ENCODE assay signal across 34 cellular contexts in the genomic region with DNA sequence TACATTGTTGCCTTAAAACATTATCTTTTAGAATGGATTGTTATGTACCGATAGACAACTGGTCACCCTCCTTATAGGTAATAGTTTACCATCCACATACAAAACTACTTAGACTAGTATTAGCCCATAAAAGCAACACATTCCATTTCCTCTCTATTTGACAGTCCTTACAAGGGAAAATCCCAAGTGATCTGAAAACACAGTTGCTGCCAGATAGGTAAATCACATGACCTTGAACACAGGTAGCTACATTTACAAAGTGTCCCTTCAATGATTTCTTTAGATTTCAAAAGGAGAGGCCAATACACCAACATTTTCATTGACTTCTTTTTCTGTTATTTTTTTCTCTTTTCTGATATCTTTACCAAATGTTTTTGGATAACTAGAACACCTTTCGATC.
"Had no signal": no experiment of that assay in that cellular context is flagged by ENCODE, and none has a peak within 500 bp of the region (broad histone marks: within the 10 kb centered on the region; RNA-seq: fewer than 3 reads in every experiment).

No MANE protein-coding gene starts in this region.

- H3K4me3 ChIP-seq: MG63 had no signal

- H3K9ac ChIP-seq: KMS-11 had no signal

- H3K27ac ChIP-seq: KMS-11 had no signal

- DNase-seq: Karpas-422, Kasumi-1, MG63, MM.1S, MV-4-11, NCI-H1048, NCI-H1092, NCI-H1092 treated with DMSO at 0.1 percent for 48 hours, NCI-H1105, NCI-H1105 treated with DMSO at 0.1 percent for 48 hours, NCI-H1417, NCI-H1417 treated with DMSO at 0.1 percent for 48 hours, NCI-H1436, NCI-H1436 treated with DMSO at 0.1 percent for 48 hours, NCI-H146, NCI-H1694, NCI-H1694 treated with DMSO at 0.1 percent for 48 hours, NCI-H187, NCI-H187 treated with DMSO at 0.1 percent for 48 hours, NCI-H1930, NCI-H2029, NCI-H2029 treated with DMSO at 0.1 percent for 48 hours, NCI-H2081, NCI-H2081 treated with DMSO at 0.1 percent for 48 hours, NCI-H2107, NCI-H2171, NCI-H2171 treated with DMSO at 0.1 percent for 48 hours, NCI-H2227 treated with DMSO at 0.1 percent for 48 hours, NCI-H226, NCI-H345, NCI-H446, NCI-H446 treated with DMSO at 0.1 percent for 48 hours, NCI-H510A had no signal

- H3K36me3 ChIP-seq: MG63 had no signal

- H3K9me3 ChIP-seq: MG63 had no signal

- H3K4me2 ChIP-seq: KMS-11 had no signal
